Comparison of ENCODE assay signal across 11 cellular contexts in genomic region chr5:172799416-172799815, GRCh38. TPM values are rescaled to one million over a fixed set of nuclear protein-coding genes. Genes with fewer than 3 reads are reported as not detected.
DNase-seq lines count a peak whose midpoint lies in the region; TF ChIP-seq lines count a peak whose summit lies in the region.
"Had no signal": no experiment of that assay in that cellular context is flagged by ENCODE, and none has a peak within 500 bp of the region (broad histone marks: within the 10 kb centered on the region; RNA-seq: fewer than 3 reads in every experiment).

No MANE protein-coding gene starts in this region.

- POLR2A ChIA-PET in MCF 10A (lab: Yijun Ruan, JAX), result interaction anchor here (0.6 to 38.7 kb wide), 19 partner anchors 8 to 1010 kb away, joined by 3 to 1263 read pairs (median 7); partner anchors contain the start of genes DUSP1 and ERGIC1

- DNase-seq in MCF 10A (ENCODE audit: unreplicated experiment), result no peak
- no peak for DNase-seq in breast epithelium (ENCODE audit: low spot score in 2 of 2)
- no peak for DNase-seq in nephron progenitor cell
- DNase-seq in type B pancreatic cell (ENCODE audit: extremely low spot score, unreplicated experiment), result no peak
- DNase-seq in NCI-H2171 treated with DMSO at 0.1 percent for 48 hours (lab: John Stamatoyannopoulos, UW), result no peak
- DNase-seq in stimulated activated CD4-positive, alpha-beta T cell treated with anti-CD3 and anti-CD28 coated beads, Interleukin-12 subunit alpha, Interleukin-12 subunit beta, amount 100 ng/mL, for 4 hours, result no peak
- DNase-seq in SHP77 treated with DMSO at 0.1 percent for 48 hours (lab: John Stamatoyannopoulos, UW), result no peak
- DNase-seq: activated naive CD4-positive, alpha-beta T cell treated with Interleukin-2 at 50 U/mL for 16 hours; NCI-H2029 treated with DMSO at 0.1 percent for 48 hours; NCI-H774 had no signal

- no peaks in the 10 kb centered on the region for H3K27me3 Mint-ChIP-seq in MCF 10A (ENCODE audit: insufficient read depth, unreplicated experiment)
- H3K27me3 Mint-ChIP-seq in nephron progenitor cell (ENCODE audit: low read depth, poor library complexity), result peaks cover 18% of the 10 kb centered on the region
- no peaks in the 10 kb centered on the region for H3K27me3 Mint-ChIP-seq in type B pancreatic cell

- H3K9me3 Mint-ChIP-seq in MCF 10A (ENCODE audit: unreplicated experiment) (no peaks in the 10 kb centered on the region), nephron progenitor cell (no peaks in the 10 kb centered on the region), type B pancreatic cell (peaks cover 5% of the 10 kb centered on the region)

- H3K9me3 ChIP-seq in breast epithelium, result no peaks in the 10 kb centered on the region
- H3K9me3 ChIP-seq in duodenal mucosa (ENCODE audit: control insufficient read depth in 1 of 2, low read length in 2 of 2), result no peaks in the 10 kb centered on the region

- H3K36me3 Mint-ChIP-seq in MCF 10A (ENCODE audit: insufficient read depth, unreplicated experiment) (peaks cover 6% of the 10 kb centered on the region), nephron progenitor cell (ENCODE audit: low read depth) (no peaks in the 10 kb centered on the region), type B pancreatic cell (no peaks in the 10 kb centered on the region)

- H3K27me3 ChIP-seq in breast epithelium, result no peaks in the 10 kb centered on the region
- H3K27me3 ChIP-seq in duodenal mucosa (ENCODE audit: control insufficient read depth in 1 of 2, insufficient read depth in 2 of 2, low read length in 2 of 2), result no peaks in the 10 kb centered on the region

- intact Hi-C loops in MCF 10A (cut with micrococcal nuclease) (no loop called here), breast epithelium (cut with DNase I; ENCODE audit: low total_unique reads) (no loop called here)

- H3K27ac Mint-ChIP-seq in MCF 10A (ENCODE audit: low read depth, unreplicated experiment) (peak overlapping the region; percentile 89), nephron progenitor cell (peak overlapping the region; percentile 21), type B pancreatic cell (peak overlapping the region; percentile 46)

- H3K4me3 ChIP-seq in breast epithelium (no peak overlapping the region), duodenal mucosa (ENCODE audit: low read depth in 1 of 2, low read length in 2 of 2) (no peak overlapping the region)

- no peak overlapping the region for H3K9ac ChIP-seq in duodenal mucosa (ENCODE audit: low read depth in 1 of 2, low read length in 2 of 2)

- no peak for TF ChIP-seq POLR2A in breast epithelium (IDR thresholded peaks at IDR 0.05)

- H3K36me3 ChIP-seq in breast epithelium (no peaks in the 10 kb centered on the region), duodenal mucosa (ENCODE audit: control insufficient read depth in 1 of 2, insufficient read depth in 2 of 2, low read length in 2 of 2) (no peaks in the 10 kb centered on the region)

- BruUV-seq in MCF 10A (replicated peaks; lab: Mats Ljungman, UMichigan), result no TSS peak

- peaks cover 69% of the 10 kb centered on the region for H3K4me1 Mint-ChIP-seq in MCF 10A (ENCODE audit: insufficient read depth, unreplicated experiment)
- peaks cover 27% of the 10 kb centered on the region for H3K4me1 Mint-ChIP-seq in nephron progenitor cell
- H3K4me1 Mint-ChIP-seq in type B pancreatic cell (ENCODE audit: unreplicated experiment), result peaks cover 15% of the 10 kb centered on the region

- H3K27ac ChIP-seq in breast epithelium (peak overlapping the region in 1 of 2 donors; percentile 60), duodenal mucosa (ENCODE audit: low read depth, low read length) (peak overlapping the region; percentile 13)

- H3K4me1 ChIP-seq in breast epithelium (no peaks in the 10 kb centered on the region), duodenal mucosa (ENCODE audit: control insufficient read depth in 1 of 2, insufficient read depth in 2 of 2, low read length in 2 of 2) (peaks cover 8 to 22% of the 10 kb centered on the region in 2 donors)

- H3K4me3 Mint-ChIP-seq in MCF 10A (ENCODE audit: unreplicated experiment) (peak overlapping the region; percentile 4), nephron progenitor cell (no peak overlapping the region), type B pancreatic cell (no peak overlapping the region)

- CTCF ChIA-PET in MCF 10A (lab: Yijun Ruan, JAX), result interaction anchor here (0.6 to 4.6 kb wide), 10 partner anchors 8 to 103 kb away, joined by 3 to 52 read pairs (median 4); partner anchors contain the start of gene DUSP1

- no peak for TF ChIP-seq CTCF in MCF 10A (IDR thresholded peaks at IDR 0.05; ENCODE audit: unreplicated experiment)
- TF ChIP-seq CTCF in breast epithelium (IDR thresholded peaks at IDR 0.05), result no peak
- no peak for TF ChIP-seq CTCF in nephron progenitor cell (IDR thresholded peaks at IDR 0.05)
- TF ChIP-seq CTCF in type B pancreatic cell (conservative IDR thresholded peaks at IDR 0.05), result no peak

RNA-seq across cellular contexts. Expression of gene DUSP1, which starts 28.4 kb away (rescaled TPM):
- total RNA-seq in MCF 10A (2022) (594 and 611 TPM in 2 replicates), breast epithelium (1,000 to 10,000 TPM in 2 of 3 donors, 100 to 1,000 TPM in 1; 752 to 1,562 (median 1,015) TPM), type B pancreatic cell (ENCODE audit: low replicate concordance) (50.9 and 163 TPM in 2 replicates)

RNA-seq across cellular contexts. Expression of gene ERGIC1, which starts 34.6 kb away (rescaled TPM):
- total RNA-seq in MCF 10A (2022) (257 and 292 TPM in 2 replicates), breast epithelium (100 to 1,000 TPM in 1 of 3 donors, 10 to 100 TPM in 2; 86.6 to 139 (median 95.2) TPM), type B pancreatic cell (ENCODE audit: low replicate concordance) (85.2 and 105 TPM in 2 replicates)

Comparison
In these comparisons a context has a peak if more than half of its experiments do, and no peak if none do; other contexts are left out.
1. H3K27ac Mint-ChIP-seq: peak in every context shown above with its lines; median percentile 89 in MCF 10A; 46 in type B pancreatic cell; 21 in nephron progenitor cell.